8 cellular contexts compared by ENCODE assay signal in the genomic region with DNA sequence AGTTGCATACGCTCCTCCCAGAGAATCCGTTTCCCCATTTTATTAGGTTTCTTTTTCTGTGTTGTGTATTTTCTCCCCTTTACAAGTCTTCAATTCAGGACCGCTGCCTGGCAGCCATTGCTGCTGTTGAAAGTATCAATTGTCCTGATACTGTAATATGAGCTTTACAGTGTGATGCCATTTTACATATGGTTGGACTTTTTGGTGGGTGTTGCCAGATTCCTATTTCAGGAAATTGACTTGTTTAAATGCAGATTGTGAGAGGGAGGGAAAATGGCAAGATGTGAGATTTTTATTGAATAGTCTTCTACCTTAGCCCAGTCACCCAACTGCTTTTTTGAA. TPM values are rescaled to one million over a fixed set of nuclear protein-coding genes. Genes with fewer than 3 reads are reported as not detected.
A peak's percentile ranks its signal among the peaks of the same experiment; 100 is the strongest.
DNase-seq lines count a peak whose midpoint lies in the region; ATAC-seq, FAIRE-seq and TF ChIP-seq lines count a peak whose summit lies in the region.

No MANE protein-coding gene starts in this region.

- H3K4me1 Mint-ChIP-seq in activated CD4-positive, alpha-beta T cell treated with anti-CD3 and anti-CD28 coated beads, Interleukin-2, amount 10 ng/mL, durations not matched to agents 7 days and 5 days = peaks cover 56% of the 10 kb centered on the region

- H3K4me3 ChIP-seq in OCI-LY7 (ENCODE audit: low read depth, low read length, poor library complexity, severe bottlenecking) (peak overlapping the region; percentile 95), H1 (ENCODE audit: extremely low read depth in 1 of 4, insufficient read depth in 2 of 4, low read depth in 3 of 4, low read length in 4 of 4) (peak overlapping the region; percentile 68 to 100 (median 96)), neural cell (ENCODE audit: low read length) (peak overlapping the region; percentile 98)

- H3K4ac ChIP-seq in H1 (replicated peaks; ENCODE audit: insufficient read length, low read depth, low read length) = no peak overlapping the region

- intact Hi-C loops in OCI-LY7 (cut with micrococcal nuclease; ENCODE audit: unreplicated experiment) = no loop called here

- H3K27me3 Mint-ChIP-seq in activated CD4-positive, alpha-beta T cell treated with anti-CD3 and anti-CD28 coated beads, Interleukin-2, amount 10 ng/mL, durations not matched to agents 7 days and 5 days = no peaks in the 10 kb centered on the region

- TSS peak; percentile 64 for BruUV-seq in OCI-LY7 (replicated peaks; lab: Mats Ljungman, UMichigan)

- peak overlapping the region; percentile 98 for H3K4me3 Mint-ChIP-seq in activated CD4-positive, alpha-beta T cell treated with anti-CD3 and anti-CD28 coated beads, Interleukin-2, amount 10 ng/mL, durations not matched to agents 7 days and 5 days

- H3K9me3 ChIP-seq in OCI-LY7 (ENCODE audit: low read length) = no peaks in the 10 kb centered on the region
- no peaks in the 10 kb centered on the region for H3K9me3 ChIP-seq in H1 (ENCODE audit: insufficient read depth in 2 of 2, low read depth in 1 of 2, low read length in 1 of 2)
- no peaks in the 10 kb centered on the region for H3K9me3 ChIP-seq in neural cell (ENCODE audit: low read length)

- 0 out of 2 replicates have a peak overlapping the region, but pooled peaks have one; percentile 16 for H2BK5ac ChIP-seq in H1 (ENCODE audit: low read depth, low read length)

- H3K18ac ChIP-seq in H1 (ENCODE audit: extremely low read depth, low read length) = no peak overlapping the region

- H2BK20ac ChIP-seq in H1 (ENCODE audit: low read length) = no peak overlapping the region

- H3K14ac ChIP-seq in H1 (ENCODE audit: insufficient read length) = no peak overlapping the region

- WGBS in H1 (ENCODE audit: extremely low coverage in 1 of 2, insufficient coverage in 1 of 2, insufficient read length in 1 of 2, insufficient replicate concordance in 2 of 2, low coverage in 1 of 2, low lambda C conversion rate in 2 of 2, missing lambda C conversion rate in 1 of 2), 2 experiments = 3% methylated on average over 3 of the region's 3 CpGs; no CpG with 5 or more reads in 1 of the 2 experiments

- ATAC-seq in GM18511 (IDR thresholded peaks at IDR 0.05; ENCODE audit: unreplicated experiment) = no peak
- no peak for ATAC-seq in GM18505 (IDR thresholded peaks at IDR 0.05; ENCODE audit: unreplicated experiment)

- no peaks in the 10 kb centered on the region for H3K9me3 Mint-ChIP-seq in activated CD4-positive, alpha-beta T cell treated with anti-CD3 and anti-CD28 coated beads, Interleukin-2, amount 10 ng/mL, durations not matched to agents 7 days and 5 days

- H3K23ac ChIP-seq in H1 (ENCODE audit: insufficient read length) = no peak overlapping the region

- TF ChIP-seq RAD21 in H1 (IDR thresholded peaks at IDR 0.05 in 1 of 2, conservative IDR thresholded peaks at IDR 0.05 in 1 of 2; ENCODE audit: low read depth in 2 of 2, low read length in 2 of 2) = no peak
- TF ChIP-seq RAD21 in neural cell (conservative IDR thresholded peaks at IDR 0.05) = no peak

- no peak for FAIRE-seq in H1 (lab: Jason Lieb, UNC)

- peak overlapping the region; percentile 9 for H4K91ac ChIP-seq in H1 (replicated peaks; ENCODE audit: insufficient read length, low read length)

- CTCF ChIA-PET in activated CD4-positive, alpha-beta T cell treated with anti-CD3 and anti-CD28 coated beads, Interleukin-2, amount 10 ng/mL, durations not matched to agents 7 days and 5 days (lab: Charles Lee) = interaction anchor here (0.9 to 1.3 kb wide), 2 partner anchors 70 to 195 kb away, joined by 3 read pairs; partner anchors contain the start of gene AP5S1
- CTCF ChIA-PET in OCI-LY7 (lab: Charles Lee; ENCODE audit: unreplicated experiment) (no interaction called here), H1 (lab: Charles Lee; ENCODE audit: partially characterized antibody) (interaction anchor here (0.6 to 1.5 kb wide), 4 partner anchors 10 to 181 kb away, joined by 3 read pairs; partner anchors contain the start of gene CENPB)

- peak overlapping the region; percentile 64 to 90 (median 84) for H3K9ac ChIP-seq in H1 (replicated peaks in 1 of 4; ENCODE audit: extremely low read depth in 1 of 4, low read depth in 3 of 4, low read length in 3 of 4)
- peak overlapping the region; percentile 100 for H3K9ac ChIP-seq in neural cell (ENCODE audit: low read length)

- no peak for TF ChIP-seq CTCF in OCI-LY7 (conservative IDR thresholded peaks at IDR 0.05; ENCODE audit: low read length)
- TF ChIP-seq CTCF in H1 (IDR thresholded peaks at IDR 0.05; ENCODE audit: control extremely low read depth in 1 of 3, insufficient read depth in 1 of 3, low read depth in 1 of 3, low read length in 3 of 3) = no peak
- no peak for TF ChIP-seq CTCF in neural cell (IDR thresholded peaks at IDR 0.05; ENCODE audit: poor library complexity, severe bottlenecking)

- H3K27ac ChIP-seq in OCI-LY7 (ENCODE audit: low read depth, low read length, poor library complexity, severe bottlenecking) (peak overlapping the region; percentile 81), H1 (ENCODE audit: low read depth, low read length) (peak overlapping the region; percentile 77), neural cell (ENCODE audit: low read length) (peak overlapping the region; percentile 100)

- H3K4me2 ChIP-seq in OCI-LY7 (ENCODE audit: low read length) (peak overlapping the region; percentile 98), H1 (ENCODE audit: insufficient read depth in 1 of 2, low read depth in 2 of 2, low read length in 2 of 2) (peak overlapping the region; percentile 66 to 97), neural cell (ENCODE audit: low read length) (peak overlapping the region; percentile 93)

- no peak overlapping the region for H2BK15ac ChIP-seq in H1 (ENCODE audit: low read length)

- H4K8ac ChIP-seq in H1 (ENCODE audit: extremely low read depth, insufficient read depth, low read length) = no peak overlapping the region

- TF ChIP-seq EP300 in H1 (IDR thresholded peaks at IDR 0.05; ENCODE audit: borderline replicate concordance in 1 of 2, low read depth in 2 of 2, low read length in 2 of 2) (no peak), neural cell (conservative IDR thresholded peaks at IDR 0.05; ENCODE audit: poor library complexity, severe bottlenecking) (no peak)

- H3K56ac ChIP-seq in H1 (replicated peaks; ENCODE audit: insufficient read length, low read depth, low read length) = no peak overlapping the region

- H3K27me3 ChIP-seq in H1 (replicated peaks in 1 of 4; ENCODE audit: control insufficient read depth in 3 of 4, extremely low read depth in 1 of 4, insufficient read depth in 3 of 4, low read length in 3 of 4) (no peaks in the 10 kb centered on the region; a peak in 1 of 7 replicates), neural cell (ENCODE audit: insufficient read depth, low read depth, low read length) (no peaks in the 10 kb centered on the region)

- H2AFZ ChIP-seq in OCI-LY7 (ENCODE audit: low read length) (no peak overlapping the region), H1 (ENCODE audit: low read length) (no peak overlapping the region), neural cell (ENCODE audit: low read depth, low read length) (peak overlapping the region; percentile 45)

- H3K36me3 Mint-ChIP-seq in activated CD4-positive, alpha-beta T cell treated with anti-CD3 and anti-CD28 coated beads, Interleukin-2, amount 10 ng/mL, durations not matched to agents 7 days and 5 days (ENCODE audit: low read depth) = peaks cover 47% of the 10 kb centered on the region

- H3K9me2 ChIP-seq in OCI-LY7 (ENCODE audit: insufficient read depth, low read length) (no peaks in the 10 kb centered on the region), neural cell (ENCODE audit: insufficient read depth, low read length) (no peaks in the 10 kb centered on the region)

- H3K4me1 ChIP-seq in OCI-LY7 (ENCODE audit: insufficient read depth, low read length, poor library complexity, severe bottlenecking) (peaks cover 40% of the 10 kb centered on the region), H1 (replicated peaks in 1 of 4; ENCODE audit: control insufficient read depth in 3 of 4, insufficient read depth in 4 of 4, low read length in 3 of 4) (peaks cover 0 to 8% (median 5%) of the 10 kb centered on the region in 4 experiments; a peak in 4 of 7 replicates)

- H3K23me2 ChIP-seq in H1 (ENCODE audit: low read depth, low read length) = peaks cover 8% of the 10 kb centered on the region; the same call in 1 of the 2 replicates

- H4K5ac ChIP-seq in H1 (ENCODE audit: insufficient read length, low read depth, low read length) = no peak overlapping the region

- H4K20me1 ChIP-seq in OCI-LY7 (ENCODE audit: insufficient read depth, low read length) (peaks cover 38% of the 10 kb centered on the region), H1 (replicated peaks in 1 of 2; ENCODE audit: control insufficient read depth in 1 of 2, insufficient read depth in 2 of 2, low read length in 2 of 2) (peaks cover 25 to 36% of the 10 kb centered on the region in 2 experiments), neural cell (ENCODE audit: insufficient read depth) (peaks cover 4% of the 10 kb centered on the region)

- no peak for DNase-seq in activated CD4-positive, alpha-beta T cell treated with anti-CD3 and anti-CD28 coated beads, Interleukin-2, amount 10 ng/mL, durations not matched to agents 7 days and 5 days
- DNase-seq in activated CD4-positive, alpha-beta T cell treated with anti-CD3 and anti-CD28 coated beads, Interleukin-2, amount 50 U/mL, for 48 hours = no peak
- DNase-seq in OCI-LY7 (ENCODE audit: low spot score) (peak; percentile 39), H1 (ENCODE audit: low read depth in 1 of 2, low spot score in 2 of 2) (no peak), NCI-H2196 (lab: John Stamatoyannopoulos, UW; ENCODE audit: unreplicated experiment) (no peak)

- TF ChIP-seq POLR2A in H1 (IDR thresholded peaks at IDR 0.05; ENCODE audit: control extremely low read depth in 1 of 2, low read depth in 2 of 2, low read length in 2 of 2) = no peak; a peak in 1 of 3 replicates
- TF ChIP-seq POLR2A in GM18505 (IDR thresholded peaks at IDR 0.05; ENCODE audit: borderline replicate concordance, extremely low read depth, insufficient read depth, insufficient read length) = no peak

- peaks cover 64% of the 10 kb centered on the region for H3K36me3 ChIP-seq in OCI-LY7 (ENCODE audit: insufficient read depth, low read length)
- peaks cover 0 to 11% (median under 1%) of the 10 kb centered on the region in 4 experiments; a peak in 2 of 8 replicates for H3K36me3 ChIP-seq in H1 (ENCODE audit: control insufficient read depth in 2 of 4, insufficient read depth in 4 of 4, low read length in 3 of 4)
- H3K36me3 ChIP-seq in neural cell (ENCODE audit: insufficient read depth, low read length) = no peaks in the 10 kb centered on the region

- no peak overlapping the region for H2BK120ac ChIP-seq in H1 (replicated peaks; ENCODE audit: low read depth, low read length)

- H2AK5ac ChIP-seq in H1 (ENCODE audit: low read depth, low read length) = no peak overlapping the region

- peaks cover 4% of the 10 kb centered on the region for H3K79me1 ChIP-seq in H1 (ENCODE audit: low read depth, low read length)

- peak overlapping the region; percentile 94 for H3K27ac Mint-ChIP-seq in activated CD4-positive, alpha-beta T cell treated with anti-CD3 and anti-CD28 coated beads, Interleukin-2, amount 10 ng/mL, durations not matched to agents 7 days and 5 days

- H3K79me2 ChIP-seq in OCI-LY7 (ENCODE audit: insufficient read depth, low read depth, low read length) (peaks cover 84% of the 10 kb centered on the region), H1 (ENCODE audit: control insufficient read depth in 1 of 2, insufficient read depth in 2 of 2, low read length in 2 of 2) (peaks cover 64 to 73% of the 10 kb centered on the region in 2 experiments), neural cell (replicated peaks; ENCODE audit: insufficient read depth, low read length) (peaks cover 75% of the 10 kb centered on the region)

- no peaks in the 10 kb centered on the region for H3F3A ChIP-seq in neural cell (ENCODE audit: insufficient read depth, low read length, poor library complexity, severe bottlenecking)

- H2BK12ac ChIP-seq in H1 (ENCODE audit: low read depth, low read length) = no peak overlapping the region

- POLR2A ChIA-PET in activated CD4-positive, alpha-beta T cell treated with anti-CD3 and anti-CD28 coated beads, Interleukin-2, amount 10 ng/mL, durations not matched to agents 7 days and 5 days (lab: Charles Lee) = no interaction called here
- POLR2A ChIA-PET in OCI-LY7 (lab: Charles Lee) = interaction anchor here (0.7 to 1.5 kb wide), 2 partner anchors 12 to 16 kb away, joined by 3 to 4 read pairs; no protein-coding TSS in a partner anchor
- POLR2A ChIA-PET in H1 (lab: Charles Lee; ENCODE audit: partially characterized antibody) = interaction anchor here (0.8 to 3.6 kb wide), 24 partner anchors 10 to 194 kb away, joined by 3 to 16 read pairs (median 3); partner anchors contain the start of genes ADISSP, CENPB and MAVS

RNA-seq across cellular contexts. Expression of gene PANK2, which starts 1.2 kb away (rescaled TPM):
- 10 to 100 TPM; 59.7 to 64.5 TPM for total RNA-seq in activated CD4-positive, alpha-beta T cell treated with anti-CD3 and anti-CD28 coated beads, Interleukin-2, amount 10 ng/mL, durations not matched to agents 7 days and 5 days
- total RNA-seq in OCI-LY7 (2014; rRNA removed; shearing (Covaris generic)) = 40.9 and 46.1 TPM in 2 replicates
- 66.6 and 71.3 TPM in 2 replicates for total RNA-seq in OCI-LY7 (2022)
- total RNA-seq in H1 (2021; fragmentation: NEBNext Ultra II Directional; extraction: Animal tissue kit (Norgen Biotek cat#: 25700)) = 57.5 and 62.0 TPM in 2 replicates
- polyA plus RNA-seq in H1 (2011; rRNA removed) (14.9 and 17.1 TPM in 2 replicates), neural cell (41.7 and 53.0 TPM in 2 replicates)
- 29.9 TPM for polyA plus RNA-seq in H1 (2011; cell fraction: cytosol; rRNA removed)
- 17.3 TPM for polyA plus RNA-seq in H1 (2011; cell fraction: nucleus; rRNA removed)
- polyA plus RNA-seq in H1 (2012, experiment 1 of 2) = 31.4 to 38.8 TPM (median 37.2 TPM) in 4 replicates
- polyA plus RNA-seq in H1 (2012, experiment 2 of 2) = 6.6 TPM
- polyA plus RNA-seq in H1 (2013, experiment 1 of 2) = 28.6 TPM
- polyA plus RNA-seq in H1 (2013, experiment 2 of 2) = 29.2 TPM
- polyA minus RNA-seq in H1 (2011; rRNA and poly(A)+ RNA removed) = 39.2 and 47.6 TPM in 2 replicates
- 24.0 TPM for polyA minus RNA-seq in H1 (2011; cell fraction: cytosol; rRNA and poly(A)+ RNA removed)
- polyA minus RNA-seq in H1 (2011; cell fraction: nucleus; rRNA and poly(A)+ RNA removed) = 43.3 TPM
- 69.9 and 76.1 TPM in 2 replicates for polyA minus RNA-seq in neural cell

RNA-seq across cellular contexts. Expression of gene MAVS, which starts 43.7 kb away (rescaled TPM):
- 10 to 100 TPM; 34.8 to 36.4 TPM for total RNA-seq in activated CD4-positive, alpha-beta T cell treated with anti-CD3 and anti-CD28 coated beads, Interleukin-2, amount 10 ng/mL, durations not matched to agents 7 days and 5 days
- total RNA-seq in OCI-LY7 (2014; rRNA removed; shearing (Covaris generic)) = 15.3 and 19.8 TPM in 2 replicates
- total RNA-seq in OCI-LY7 (2022) = 35.5 and 37.2 TPM in 2 replicates
- 24.3 and 24.4 TPM in 2 replicates for total RNA-seq in H1 (2021; fragmentation: NEBNext Ultra II Directional; extraction: Animal tissue kit (Norgen Biotek cat#: 25700))
- 9.9 and 12.3 TPM in 2 replicates for polyA plus RNA-seq in H1 (2011; rRNA removed)
- polyA plus RNA-seq in H1 (2011; cell fraction: cytosol; rRNA removed) = 10.5 TPM
- 20.9 TPM for polyA plus RNA-seq in H1 (2011; cell fraction: nucleus; rRNA removed)
- polyA plus RNA-seq in H1 (2012, experiment 1 of 2) = 12.7 to 16.2 TPM (median 15.3 TPM) in 4 replicates
- polyA plus RNA-seq in H1 (2012, experiment 2 of 2) = 15.0 TPM
- polyA plus RNA-seq in H1 (2013, experiment 1 of 2) = 10.4 TPM
- polyA plus RNA-seq in H1 (2013, experiment 2 of 2) = 9.8 TPM
- polyA minus RNA-seq in H1 (2011; rRNA and poly(A)+ RNA removed) = 22.1 and 29.6 TPM in 2 replicates
- polyA minus RNA-seq in H1 (2011; cell fraction: cytosol; rRNA and poly(A)+ RNA removed) = 15.1 TPM
- 15.9 TPM for polyA minus RNA-seq in H1 (2011; cell fraction: nucleus; rRNA and poly(A)+ RNA removed)
- 5.4 and 7.2 TPM in 2 replicates for polyA plus RNA-seq in neural cell
- 12.8 and 13.6 TPM in 2 replicates for polyA minus RNA-seq in neural cell
